In genomic region chr17:34764716-34765115, GRCh38 we compare ENCODE assay signal across 17 cellular contexts.
DNase-seq lines count a peak whose midpoint lies in the region; ATAC-seq and TF ChIP-seq lines count a peak whose summit lies in the region.
"Had no signal": no experiment of that assay in that cellular context is flagged by ENCODE, and none has a peak within 500 bp of the region (broad histone marks: within the 10 kb centered on the region; RNA-seq: fewer than 3 reads in every experiment).

No MANE protein-coding gene starts in this region.

- no peak for ATAC-seq in heart left ventricle

- DNase-seq in cardiac septum (ENCODE audit: low spot score), result peak; percentile 55
- no peak for DNase-seq in heart left ventricle
- peak; percentile 52 for DNase-seq in endodermal cell
- peak; percentile 70 for DNase-seq in iPS-NIHi11 (ENCODE audit: low spot score)
- no peak for DNase-seq in cerebellar cortex (ENCODE audit: low spot score)
- no peak for DNase-seq in GM13977 (ENCODE audit: low spot score)
- no peak for DNase-seq in DMS114 treated with DMSO at 0.1 percent for 48 hours (lab: John Stamatoyannopoulos, UW; ENCODE audit: unreplicated experiment)
- DNase-seq: 8988T; AML-193; Calu3; CD4-positive, CD25-positive, alpha-beta regulatory T cell; DMS 273 treated with DMSO at 0.1 percent for 48 hours; DMS79; GOT3; IMR-90; KBM-7 had no signal

- no peaks in the 10 kb centered on the region for H3K9me3 Mint-ChIP-seq in endodermal cell

- no peaks in the 10 kb centered on the region for H3K36me3 Mint-ChIP-seq in endodermal cell (ENCODE audit: low read depth)
- H3K36me3 Mint-ChIP-seq: CD4-positive, CD25-positive, alpha-beta regulatory T cell had no signal

- intact Hi-C loops in cardiac septum (cut with DNase I) (no loop called here), heart left ventricle (cut with DNase I) (no loop called here)

- H3K4me3 ChIP-seq in heart left ventricle (no peak overlapping the region), endodermal cell (ENCODE audit: low read length) (no peak overlapping the region)
- H3K4me3 ChIP-seq: BLaER1 had no signal

- in situ Hi-C loops in GM13977 (cut with MboI; ENCODE audit: low pct_unique_long_range_greater_than_20kb, low sequenced_read_pairs, unreplicated experiment), result no loop called here

- H3K4me3 Mint-ChIP-seq in endodermal cell, result no peak overlapping the region
- H3K4me3 Mint-ChIP-seq: CD4-positive, CD25-positive, alpha-beta regulatory T cell had no signal

- peaks cover 13% of the 10 kb centered on the region for H3K4me1 Mint-ChIP-seq in endodermal cell
- H3K4me1 Mint-ChIP-seq: CD4-positive, CD25-positive, alpha-beta regulatory T cell had no signal

- no peak for TF ChIP-seq POLR2A in heart left ventricle (IDR thresholded peaks at IDR 0.05)

- no peaks in the 10 kb centered on the region for H3K36me3 ChIP-seq in heart left ventricle
- H3K36me3 ChIP-seq in endodermal cell (ENCODE audit: control insufficient read depth, insufficient read depth, low read length), result no peaks in the 10 kb centered on the region
- H3K36me3 ChIP-seq: BLaER1 had no signal

- H3K27ac ChIP-seq in heart left ventricle (no peak overlapping the region), endodermal cell (ENCODE audit: low read depth, low read length) (no peak overlapping the region)
- H3K27ac ChIP-seq: BLaER1 had no signal

- peaks cover 5% of the 10 kb centered on the region for H3K27me3 Mint-ChIP-seq in endodermal cell (ENCODE audit: insufficient read depth)

- no peaks in the 10 kb centered on the region for H3K9me3 ChIP-seq in heart left ventricle
- no peaks in the 10 kb centered on the region for H3K9me3 ChIP-seq in endodermal cell (ENCODE audit: control insufficient read depth, low read length)
- H3K9me3 ChIP-seq: BLaER1 had no signal

- no peak overlapping the region for H3K27ac Mint-ChIP-seq in endodermal cell
- H3K27ac Mint-ChIP-seq: CD4-positive, CD25-positive, alpha-beta regulatory T cell had no signal

- TF ChIP-seq CTCF in heart left ventricle (IDR thresholded peaks at IDR 0.05) (no peak), endodermal cell (conservative IDR thresholded peaks at IDR 0.05) (no peak), GM13977 (IDR thresholded peaks at IDR 0.05; ENCODE audit: extremely low read depth, insufficient read depth, missing control alignments) (no peak)

- H3K27me3 ChIP-seq in heart left ventricle, result peaks cover 0 to 7% (median 0%) of the 10 kb centered on the region in 9 donors
- H3K27me3 ChIP-seq in endodermal cell (ENCODE audit: control insufficient read depth, insufficient read depth, low read length, poor library complexity, severe bottlenecking), result peaks cover 8% of the 10 kb centered on the region
- H3K27me3 ChIP-seq: BLaER1 had no signal

- 56 to 63% (median 61%) methylated on average over 3 of the region's 3 CpGs for whole genome bisulfite sequencing in heart left ventricle, 4 donors
- WGBS in endodermal cell (ENCODE audit: insufficient coverage in 1 of 2, insufficient read length in 1 of 2), 2 experiments, result 77 to 80% methylated on average over 1 to 3 of the region's 3 CpGs

- H3K4me1 ChIP-seq in heart left ventricle, result peaks cover 0 to 3% (median 0%) of the 10 kb centered on the region in 12 donors
- H3K4me1 ChIP-seq in endodermal cell (ENCODE audit: control insufficient read depth, insufficient read depth, low read length), result no peaks in the 10 kb centered on the region
- H3K4me1 ChIP-seq: BLaER1 had no signal

- H3K9ac ChIP-seq in endodermal cell (ENCODE audit: extremely low read depth, low read length, poor library complexity, severe bottlenecking), result no peak overlapping the region
- H3K9ac ChIP-seq: BLaER1 had no signal

Comparison
In these comparisons a context has a peak if more than half of its experiments do, and no peak if none do; other contexts are left out.
1. DNase-seq: peak in cardiac septum (single experiment), endodermal cell (single experiment) and iPS-NIHi11 (single experiment); none in heart left ventricle (0 of 5), cerebellar cortex (single experiment), GM13977 (single experiment) and DMS114 treated with DMSO at 0.1 percent for 48 hours (single experiment).